2 cellular contexts compared by ENCODE assay signal in the genomic region with DNA sequence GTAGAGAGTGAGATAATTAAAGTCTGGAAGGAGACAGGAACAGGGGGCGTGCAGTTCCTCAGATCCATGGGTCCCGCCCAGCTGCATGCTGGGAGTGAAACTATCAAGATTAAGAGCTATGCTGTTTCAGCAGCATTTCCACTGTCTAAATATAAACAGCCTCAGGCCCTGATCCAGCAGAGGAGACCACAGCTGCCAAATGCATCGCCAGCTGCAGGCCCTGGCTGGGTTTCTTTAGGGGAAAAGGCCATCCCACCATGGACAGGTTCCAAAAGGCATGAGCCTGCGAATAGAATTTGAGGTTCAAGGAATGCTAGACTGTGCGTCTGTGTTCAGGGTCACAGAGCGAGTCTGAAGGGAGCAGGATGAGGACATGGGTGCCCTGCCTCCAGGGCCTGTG.
TF ChIP-seq lines count a peak whose summit lies in the region.

No MANE protein-coding gene starts in this region.

TF ChIP-seq in liver, 16 proteins besides CTCF, POLR2A, EP300 and RAD21 (continued from another document):
- TF ChIP-seq, protein P1, sequence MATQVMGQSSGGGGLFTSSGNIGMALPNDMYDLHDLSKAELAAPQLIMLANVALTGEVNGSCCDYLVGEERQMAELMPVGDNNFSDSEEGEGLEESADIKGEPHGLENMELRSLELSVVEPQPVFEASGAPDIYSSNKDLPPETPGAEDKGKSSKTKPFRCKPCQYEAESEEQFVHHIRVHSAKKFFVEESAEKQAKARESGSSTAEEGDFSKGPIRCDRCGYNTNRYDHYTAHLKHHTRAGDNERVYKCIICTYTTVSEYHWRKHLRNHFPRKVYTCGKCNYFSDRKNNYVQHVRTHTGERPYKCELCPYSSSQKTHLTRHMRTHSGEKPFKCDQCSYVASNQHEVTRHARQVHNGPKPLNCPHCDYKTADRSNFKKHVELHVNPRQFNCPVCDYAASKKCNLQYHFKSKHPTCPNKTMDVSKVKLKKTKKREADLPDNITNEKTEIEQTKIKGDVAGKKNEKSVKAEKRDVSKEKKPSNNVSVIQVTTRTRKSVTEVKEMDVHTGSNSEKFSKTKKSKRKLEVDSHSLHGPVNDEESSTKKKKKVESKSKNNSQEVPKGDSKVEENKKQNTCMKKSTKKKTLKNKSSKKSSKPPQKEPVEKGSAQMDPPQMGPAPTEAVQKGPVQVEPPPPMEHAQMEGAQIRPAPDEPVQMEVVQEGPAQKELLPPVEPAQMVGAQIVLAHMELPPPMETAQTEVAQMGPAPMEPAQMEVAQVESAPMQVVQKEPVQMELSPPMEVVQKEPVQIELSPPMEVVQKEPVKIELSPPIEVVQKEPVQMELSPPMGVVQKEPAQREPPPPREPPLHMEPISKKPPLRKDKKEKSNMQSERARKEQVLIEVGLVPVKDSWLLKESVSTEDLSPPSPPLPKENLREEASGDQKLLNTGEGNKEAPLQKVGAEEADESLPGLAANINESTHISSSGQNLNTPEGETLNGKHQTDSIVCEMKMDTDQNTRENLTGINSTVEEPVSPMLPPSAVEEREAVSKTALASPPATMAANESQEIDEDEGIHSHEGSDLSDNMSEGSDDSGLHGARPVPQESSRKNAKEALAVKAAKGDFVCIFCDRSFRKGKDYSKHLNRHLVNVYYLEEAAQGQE (IDR thresholded peaks at IDR 0.05), result no peak
- TF ChIP-seq, protein P2, sequence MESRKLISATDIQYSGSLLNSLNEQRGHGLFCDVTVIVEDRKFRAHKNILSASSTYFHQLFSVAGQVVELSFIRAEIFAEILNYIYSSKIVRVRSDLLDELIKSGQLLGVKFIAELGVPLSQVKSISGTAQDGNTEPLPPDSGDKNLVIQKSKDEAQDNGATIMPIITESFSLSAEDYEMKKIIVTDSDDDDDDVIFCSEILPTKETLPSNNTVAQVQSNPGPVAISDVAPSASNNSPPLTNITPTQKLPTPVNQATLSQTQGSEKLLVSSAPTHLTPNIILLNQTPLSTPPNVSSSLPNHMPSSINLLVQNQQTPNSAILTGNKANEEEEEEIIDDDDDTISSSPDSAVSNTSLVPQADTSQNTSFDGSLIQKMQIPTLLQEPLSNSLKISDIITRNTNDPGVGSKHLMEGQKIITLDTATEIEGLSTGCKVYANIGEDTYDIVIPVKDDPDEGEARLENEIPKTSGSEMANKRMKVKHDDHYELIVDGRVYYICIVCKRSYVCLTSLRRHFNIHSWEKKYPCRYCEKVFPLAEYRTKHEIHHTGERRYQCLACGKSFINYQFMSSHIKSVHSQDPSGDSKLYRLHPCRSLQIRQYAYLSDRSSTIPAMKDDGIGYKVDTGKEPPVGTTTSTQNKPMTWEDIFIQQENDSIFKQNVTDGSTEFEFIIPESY (IDR thresholded peaks at IDR 0.05), result no peak
- no peak for TF ChIP-seq GABPA (IDR thresholded peaks at IDR 0.05 in 1 of 2, conservative IDR thresholded peaks at IDR 0.05 in 1 of 2)
TF ChIP-seq in liver: peak in this region for 2.

TF ChIP-seq in HepG2, 621 proteins besides CTCF, POLR2A, EP300 and RAD21 (continued from another document):
- TF ChIP-seq, protein P3, sequence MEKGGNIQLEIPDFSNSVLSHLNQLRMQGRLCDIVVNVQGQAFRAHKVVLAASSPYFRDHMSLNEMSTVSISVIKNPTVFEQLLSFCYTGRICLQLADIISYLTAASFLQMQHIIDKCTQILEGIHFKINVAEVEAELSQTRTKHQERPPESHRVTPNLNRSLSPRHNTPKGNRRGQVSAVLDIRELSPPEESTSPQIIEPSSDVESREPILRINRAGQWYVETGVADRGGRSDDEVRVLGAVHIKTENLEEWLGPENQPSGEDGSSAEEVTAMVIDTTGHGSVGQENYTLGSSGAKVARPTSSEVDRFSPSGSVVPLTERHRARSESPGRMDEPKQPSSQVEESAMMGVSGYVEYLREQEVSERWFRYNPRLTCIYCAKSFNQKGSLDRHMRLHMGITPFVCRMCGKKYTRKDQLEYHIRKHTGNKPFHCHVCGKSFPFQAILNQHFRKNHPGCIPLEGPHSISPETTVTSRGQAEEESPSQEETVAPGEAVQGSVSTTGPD (CRISPR knock-in tag; IDR thresholded peaks at IDR 0.05), result no peak
- TF ChIP-seq PHF5A (CRISPR knock-in tag; IDR thresholded peaks at IDR 0.05; ENCODE audit: low read depth, unreplicated experiment), result no peak
- TF ChIP-seq ZNF263 (CRISPR knock-in tag; IDR thresholded peaks at IDR 0.05), result no peak
- TF ChIP-seq, protein P4, sequence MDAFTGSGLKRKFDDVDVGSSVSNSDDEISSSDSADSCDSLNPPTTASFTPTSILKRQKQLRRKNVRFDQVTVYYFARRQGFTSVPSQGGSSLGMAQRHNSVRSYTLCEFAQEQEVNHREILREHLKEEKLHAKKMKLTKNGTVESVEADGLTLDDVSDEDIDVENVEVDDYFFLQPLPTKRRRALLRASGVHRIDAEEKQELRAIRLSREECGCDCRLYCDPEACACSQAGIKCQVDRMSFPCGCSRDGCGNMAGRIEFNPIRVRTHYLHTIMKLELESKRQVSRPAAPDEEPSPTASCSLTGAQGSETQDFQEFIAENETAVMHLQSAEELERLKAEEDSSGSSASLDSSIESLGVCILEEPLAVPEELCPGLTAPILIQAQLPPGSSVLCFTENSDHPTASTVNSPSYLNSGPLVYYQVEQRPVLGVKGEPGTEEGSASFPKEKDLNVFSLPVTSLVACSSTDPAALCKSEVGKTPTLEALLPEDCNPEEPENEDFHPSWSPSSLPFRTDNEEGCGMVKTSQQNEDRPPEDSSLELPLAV (CRISPR knock-in tag; conservative IDR thresholded peaks at IDR 0.05; ENCODE audit: low read depth), result no peak
- TF ChIP-seq ZSCAN31 (CRISPR knock-in tag; IDR thresholded peaks at IDR 0.05; ENCODE audit: low read depth), result no peak
- TF ChIP-seq PHB2 (IDR thresholded peaks at IDR 0.05; ENCODE audit: partially characterized antibody), result no peak
- TF ChIP-seq ZNF672 (CRISPR knock-in tag; IDR thresholded peaks at IDR 0.05), result no peak
- TF ChIP-seq, protein P5, sequence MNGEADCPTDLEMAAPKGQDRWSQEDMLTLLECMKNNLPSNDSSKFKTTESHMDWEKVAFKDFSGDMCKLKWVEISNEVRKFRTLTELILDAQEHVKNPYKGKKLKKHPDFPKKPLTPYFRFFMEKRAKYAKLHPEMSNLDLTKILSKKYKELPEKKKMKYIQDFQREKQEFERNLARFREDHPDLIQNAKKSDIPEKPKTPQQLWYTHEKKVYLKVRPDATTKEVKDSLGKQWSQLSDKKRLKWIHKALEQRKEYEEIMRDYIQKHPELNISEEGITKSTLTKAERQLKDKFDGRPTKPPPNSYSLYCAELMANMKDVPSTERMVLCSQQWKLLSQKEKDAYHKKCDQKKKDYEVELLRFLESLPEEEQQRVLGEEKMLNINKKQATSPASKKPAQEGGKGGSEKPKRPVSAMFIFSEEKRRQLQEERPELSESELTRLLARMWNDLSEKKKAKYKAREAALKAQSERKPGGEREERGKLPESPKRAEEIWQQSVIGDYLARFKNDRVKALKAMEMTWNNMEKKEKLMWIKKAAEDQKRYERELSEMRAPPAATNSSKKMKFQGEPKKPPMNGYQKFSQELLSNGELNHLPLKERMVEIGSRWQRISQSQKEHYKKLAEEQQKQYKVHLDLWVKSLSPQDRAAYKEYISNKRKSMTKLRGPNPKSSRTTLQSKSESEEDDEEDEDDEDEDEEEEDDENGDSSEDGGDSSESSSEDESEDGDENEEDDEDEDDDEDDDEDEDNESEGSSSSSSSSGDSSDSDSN (CRISPR knock-in tag; IDR thresholded peaks at IDR 0.05), result no peak
- no peak for TF ChIP-seq ZNF460 (CRISPR knock-in tag; IDR thresholded peaks at IDR 0.05; ENCODE audit: borderline replicate concordance)
